10 cellular contexts compared by ENCODE assay signal in genomic region chr6:24064106-24064505, GRCh38.
DNase-seq lines count a peak whose midpoint lies in the region; ATAC-seq, FAIRE-seq and TF ChIP-seq lines count a peak whose summit lies in the region.
"Had no signal": no experiment of that assay in that cellular context is flagged by ENCODE, and none has a peak within 500 bp of the region (broad histone marks: within the 10 kb centered on the region; RNA-seq: fewer than 3 reads in every experiment).

No MANE protein-coding gene starts in this region.

- no peaks in the 10 kb centered on the region for H3K27me3 ChIP-seq in astrocyte (ENCODE audit: insufficient read depth, low read length)

- TF ChIP-seq CTCF in astrocyte (IDR thresholded peaks at IDR 0.05; ENCODE audit: insufficient read depth, low read depth, low read length), result peak; percentile 49
- peak; percentile 27 for TF ChIP-seq CTCF in osteocyte (IDR thresholded peaks at IDR 0.05)
- TF ChIP-seq CTCF in HFFc6 (IDR thresholded peaks at IDR 0.05), result no peak

- no peak for ATAC-seq in GM18870 (IDR thresholded peaks at IDR 0.05; ENCODE audit: unreplicated experiment)
- no peak for ATAC-seq in GM21529 (IDR thresholded peaks at IDR 0.05; ENCODE audit: unreplicated experiment)

- no peak overlapping the region for H3K27ac ChIP-seq in astrocyte (ENCODE audit: low read depth, low read length)

- DNase-seq in DMS153 treated with DMSO at 0.1 percent for 48 hours (lab: John Stamatoyannopoulos, UW; ENCODE audit: unreplicated experiment) (peak; percentile 49), DMS153 (lab: John Stamatoyannopoulos, UW) (no peak), NCI-H1092 treated with DMSO at 0.1 percent for 48 hours (lab: John Stamatoyannopoulos, UW) (peak; percentile 53), astrocyte (ENCODE audit: low read depth) (no peak), osteocyte (ENCODE audit: extremely low spot score, unreplicated experiment) (no peak), HFFc6 (no peak)
- DNase-seq: activated B cell treated with CpG ODN at 0.5 μM for 24 hours had no signal

- no peak overlapping the region for H2AFZ ChIP-seq in astrocyte (ENCODE audit: low read depth, low read length)

- no peak overlapping the region for H3K4me2 ChIP-seq in astrocyte (ENCODE audit: low read length)

- H3K4me1 Mint-ChIP-seq in astrocyte (ENCODE audit: low read depth, unreplicated experiment), result no peaks in the 10 kb centered on the region
- H3K4me1 Mint-ChIP-seq in osteocyte (ENCODE audit: unreplicated experiment), result no peaks in the 10 kb centered on the region
- no peaks in the 10 kb centered on the region for H3K4me1 Mint-ChIP-seq in HFFc6 (ENCODE audit: low read depth)
- H3K4me1 Mint-ChIP-seq: activated B cell treated with CpG ODN at 0.5 μM for 24 hours had no signal

- H3K27me3 Mint-ChIP-seq in astrocyte (ENCODE audit: low read depth, unreplicated experiment) (peaks cover 4% of the 10 kb centered on the region), osteocyte (ENCODE audit: unreplicated experiment) (no peaks in the 10 kb centered on the region), HFFc6 (ENCODE audit: insufficient read depth) (no peaks in the 10 kb centered on the region; the same call in 1 of the 2 replicates)
- H3K27me3 Mint-ChIP-seq: activated B cell treated with CpG ODN at 0.5 μM for 24 hours had no signal

- no peaks in the 10 kb centered on the region for H3K9me3 ChIP-seq in astrocyte (ENCODE audit: insufficient read depth, low read depth, low read length)

- H3K36me3 Mint-ChIP-seq in astrocyte (ENCODE audit: low read depth, unreplicated experiment) (no peaks in the 10 kb centered on the region), osteocyte (ENCODE audit: unreplicated experiment) (no peaks in the 10 kb centered on the region), HFFc6 (ENCODE audit: low read depth) (no peaks in the 10 kb centered on the region; the same call in 1 of the 2 replicates)

- H3K9ac ChIP-seq in astrocyte (ENCODE audit: low read length), result no peak overlapping the region

- no peaks in the 10 kb centered on the region for H4K20me1 ChIP-seq in astrocyte (ENCODE audit: insufficient read depth, low read length)

- H3K4me1 ChIP-seq in astrocyte (ENCODE audit: insufficient read depth, low read length), result no peaks in the 10 kb centered on the region

- H3K4me3 ChIP-seq in astrocyte (ENCODE audit: insufficient read depth, low read depth, low read length), result no peak overlapping the region

- FAIRE-seq in astrocyte (lab: Jason Lieb, UNC), result no peak
- FAIRE-seq: A204.1 had no signal

- no peak overlapping the region for H3K27ac Mint-ChIP-seq in astrocyte (ENCODE audit: unreplicated experiment)
- H3K27ac Mint-ChIP-seq in osteocyte (ENCODE audit: unreplicated experiment), result no peak overlapping the region
- H3K27ac Mint-ChIP-seq in HFFc6, result no peak overlapping the region
- H3K27ac Mint-ChIP-seq: activated B cell treated with CpG ODN at 0.5 μM for 24 hours had no signal

- H3K4me3 Mint-ChIP-seq in astrocyte (ENCODE audit: unreplicated experiment) (no peak overlapping the region), osteocyte (ENCODE audit: unreplicated experiment) (no peak overlapping the region), HFFc6 (no peak overlapping the region)
- H3K4me3 Mint-ChIP-seq: activated B cell treated with CpG ODN at 0.5 μM for 24 hours had no signal

- H3K79me2 ChIP-seq in astrocyte (ENCODE audit: insufficient read depth, low read length), result no peaks in the 10 kb centered on the region

- H3K9me3 Mint-ChIP-seq in astrocyte (ENCODE audit: unreplicated experiment), result peaks cover 1% of the 10 kb centered on the region
- peaks cover 3% of the 10 kb centered on the region for H3K9me3 Mint-ChIP-seq in osteocyte (ENCODE audit: unreplicated experiment)
- H3K9me3 Mint-ChIP-seq in HFFc6, result peaks cover 39% of the 10 kb centered on the region

- no peaks in the 10 kb centered on the region for H3K36me3 ChIP-seq in astrocyte (ENCODE audit: insufficient read depth, low read length)

Comparison
In these comparisons a context has a peak if more than half of its experiments do, and no peak if none do; other contexts are left out.
1. DNase-seq: peak in DMS153 treated with DMSO at 0.1 percent for 48 hours (single experiment) and NCI-H1092 treated with DMSO at 0.1 percent for 48 hours (single experiment); none in DMS153 (single experiment), astrocyte (single experiment), osteocyte (single experiment) and HFFc6 (single experiment).